Comparison of ENCODE assay signal across 13 cellular contexts in genomic region chr1:222620566-222620965, GRCh38. TPM values are rescaled to one million over a fixed set of nuclear protein-coding genes. Genes with fewer than 3 reads are reported as not detected.
DNase-seq lines count a peak whose midpoint lies in the region; ATAC-seq and TF ChIP-seq lines count a peak whose summit lies in the region.
"Had no signal": no experiment of that assay in that cellular context is flagged by ENCODE, and none has a peak within 500 bp of the region (broad histone marks: within the 10 kb centered on the region; RNA-seq: fewer than 3 reads in every experiment).

No MANE protein-coding gene starts in this region.

- peaks cover 23% of the 10 kb centered on the region for H3K4me1 Mint-ChIP-seq in glutamatergic neuron (ENCODE audit: low read depth, unreplicated experiment)

- no peak for TF ChIP-seq CTCF in glutamatergic neuron (IDR thresholded peaks at IDR 0.05; ENCODE audit: partially characterized antibody, unreplicated experiment)

- no peak overlapping the region for H3K27ac Mint-ChIP-seq in glutamatergic neuron (ENCODE audit: unreplicated experiment)

- H3K36me3 Mint-ChIP-seq in glutamatergic neuron (ENCODE audit: unreplicated experiment), result no peaks in the 10 kb centered on the region
- H3K36me3 Mint-ChIP-seq: IgD-negative memory B cell had no signal

- peaks cover 13% of the 10 kb centered on the region for H3K9me3 Mint-ChIP-seq in glutamatergic neuron (ENCODE audit: unreplicated experiment)
- H3K9me3 Mint-ChIP-seq: IgD-negative memory B cell had no signal

- peak overlapping the region; percentile 55 for H3K4me3 Mint-ChIP-seq in glutamatergic neuron (ENCODE audit: unreplicated experiment)

- peak; percentile 52 for ATAC-seq in GM18909 (IDR thresholded peaks at IDR 0.05; ENCODE audit: poor library complexity, unreplicated experiment)
- peak; percentile 26 for ATAC-seq in GM21786 (IDR thresholded peaks at IDR 0.05; ENCODE audit: unreplicated experiment)
- peak; percentile 48 for ATAC-seq in HG03175 (IDR thresholded peaks at IDR 0.05; ENCODE audit: unreplicated experiment)
- ATAC-seq: Right ventricle myocardium inferior had no signal

- H3K27me3 Mint-ChIP-seq in glutamatergic neuron (ENCODE audit: unreplicated experiment), result peaks cover 12% of the 10 kb centered on the region
- H3K27me3 Mint-ChIP-seq: IgD-negative memory B cell had no signal

- DNase-seq in glutamatergic neuron (no peak), SK-N-DZ (ENCODE audit: low spot score) (no peak), SW 1271 (lab: John Stamatoyannopoulos, UW) (no peak), hippocampal formation (lab: John Stamatoyannopoulos, UW) (no peak)
- DNase-seq: activated CD8-positive, alpha-beta memory T cell treated with anti-CD3 and anti-CD28 coated beads for 24 hours; cortex of kidney; NCI-H1694; NCI-H748 treated with DMSO at 0.1 percent for 48 hours had no signal

RNA-seq across cellular contexts. Expression of gene MIA3, which starts 2.7 kb away (rescaled TPM):
- total RNA-seq in glutamatergic neuron (ENCODE audit: unreplicated experiment), result 65.4 TPM
- polyA plus RNA-seq in SK-N-DZ (2014; cell fraction: cytosol; rRNA removed), result 14.9 and 15.4 TPM in 2 replicates
- polyA plus RNA-seq in SK-N-DZ (2014; cell fraction: nucleus; rRNA removed), result 34.5 and 45.4 TPM in 2 replicates

RNA-seq across cellular contexts. Expression of gene TAF1A, which starts 30.8 kb away (rescaled TPM):
- total RNA-seq in glutamatergic neuron (ENCODE audit: unreplicated experiment), result 10.4 TPM
- polyA plus RNA-seq in SK-N-DZ (2014; cell fraction: cytosol; rRNA removed), result 20.5 and 25.2 TPM in 2 replicates
- 13.0 and 18.6 TPM in 2 replicates for polyA plus RNA-seq in SK-N-DZ (2014; cell fraction: nucleus; rRNA removed)
